In genomic region chr12:110126557-110126956, GRCh38 we compare ENCODE assay signal across 21 cellular contexts. TPM values are rescaled to one million over a fixed set of nuclear protein-coding genes. Genes with fewer than 3 reads are reported as not detected.
DNase-seq lines count a peak whose midpoint lies in the region; ATAC-seq and TF ChIP-seq lines count a peak whose summit lies in the region.
"Had no signal": no experiment of that assay in that cellular context is flagged by ENCODE, and none has a peak within 500 bp of the region (broad histone marks: within the 10 kb centered on the region; RNA-seq: fewer than 3 reads in every experiment).

No MANE protein-coding gene starts in this region.

- no peak overlapping the region for H4K91ac ChIP-seq in mesenchymal stem cell (ENCODE audit: low read length)

- H3K9me3 Mint-ChIP-seq in activated naive CD4-positive, alpha-beta T cell treated with anti-CD3 and anti-CD28 coated beads, Interleukin-2, amount 50 U/mL, for 24 hours, result no peaks in the 10 kb centered on the region
- H3K9me3 Mint-ChIP-seq in activated CD4-positive, alpha-beta memory T cell treated with anti-CD3 and anti-CD28 coated beads, Interleukin-2, amount 10 ng/mL, durations not matched to agents 7 days and 5 days, result no peaks in the 10 kb centered on the region
- H3K9me3 Mint-ChIP-seq: IgD-negative memory B cell had no signal

- no peak overlapping the region for H2BK5ac ChIP-seq in mesenchymal stem cell (ENCODE audit: low read depth, low read length, poor library complexity, severe bottlenecking)

- H2BK120ac ChIP-seq in mesenchymal stem cell (ENCODE audit: low read depth, low read length), result no peak overlapping the region

- 95% methylated on average over 3 of the region's 3 CpGs for WGBS in mesenchymal stem cell
- 93 to 94% methylated on average over 3 of the region's 3 CpGs for WGBS in sigmoid colon, 2 donors

- ATAC-seq in T-helper 17 cell, result no peak
- ATAC-seq: activated CD4-positive, CD25-positive, alpha-beta regulatory T cell treated with anti-CD3 and anti-CD28 coated beads, Interleukin-2, amount 50 U/mL, for 24 hours; activated CD8-positive, alpha-beta T cell treated with anti-CD3 and anti-CD28 coated beads, Interleukin-2, amount 10 ng/mL, durations not matched to agents 7 days and 5 days had no signal

- H2BK15ac ChIP-seq in mesenchymal stem cell (ENCODE audit: low read depth, poor library complexity, severe bottlenecking), result no peak overlapping the region

- H3K23ac ChIP-seq in mesenchymal stem cell (ENCODE audit: low read length in 2 of 2), result peak overlapping the region in 1 of 2 experiments; percentile 89

- no peak overlapping the region for H3K14ac ChIP-seq in mesenchymal stem cell (ENCODE audit: low read length in 2 of 2)

- H2BK12ac ChIP-seq in mesenchymal stem cell (ENCODE audit: low read length in 2 of 2), result no peak overlapping the region

- no peak overlapping the region for H2AFZ ChIP-seq in mesenchymal stem cell (ENCODE audit: low read depth, low read length)

- peak overlapping the region in 1 of 2 experiments; percentile 79 for H3K4ac ChIP-seq in mesenchymal stem cell (ENCODE audit: low read depth in 1 of 2, low read length in 2 of 2)

- CTCF ChIA-PET in activated CD4-positive, alpha-beta memory T cell treated with anti-CD3 and anti-CD28 coated beads, Interleukin-2, amount 10 ng/mL, durations not matched to agents 7 days and 5 days (lab: Charles Lee), result no interaction called here

- H3K9me3 ChIP-seq in T-helper 17 cell (ENCODE audit: control insufficient read depth, low read length, poor library complexity, severe bottlenecking) (no peaks in the 10 kb centered on the region), mesenchymal stem cell (ENCODE audit: control insufficient read depth, low read length) (no peaks in the 10 kb centered on the region), sigmoid colon (no peaks in the 10 kb centered on the region), SJCRH30 (replicated peaks) (no peaks in the 10 kb centered on the region), colonic mucosa (no peaks in the 10 kb centered on the region)
- H3K9me3 ChIP-seq: uterus had no signal

- TF ChIP-seq CTCF in sigmoid colon (IDR thresholded peaks at IDR 0.05), result no peak
- TF ChIP-seq CTCF in colonic mucosa (IDR thresholded peaks at IDR 0.05), result no peak

- H3K27me3 Mint-ChIP-seq in activated naive CD4-positive, alpha-beta T cell treated with anti-CD3 and anti-CD28 coated beads, Interleukin-2, amount 50 U/mL, for 24 hours, result no peaks in the 10 kb centered on the region
- H3K27me3 Mint-ChIP-seq in T-helper 17 cell, result no peaks in the 10 kb centered on the region
- peaks cover 23% of the 10 kb centered on the region for H3K27me3 Mint-ChIP-seq in activated CD4-positive, alpha-beta memory T cell treated with anti-CD3 and anti-CD28 coated beads, Interleukin-2, amount 10 ng/mL, durations not matched to agents 7 days and 5 days
- H3K27me3 Mint-ChIP-seq: IgD-negative memory B cell had no signal

- H3K27me3 ChIP-seq in mesenchymal stem cell (ENCODE audit: control insufficient read depth in 1 of 2, insufficient read depth in 1 of 2, low read length in 2 of 2) (peaks cover 0 to 8% of the 10 kb centered on the region in 2 experiments), sigmoid colon (no peaks in the 10 kb centered on the region), SJCRH30 (no peaks in the 10 kb centered on the region), colonic mucosa (no peaks in the 10 kb centered on the region)
- H3K27me3 ChIP-seq: uterus had no signal

- no peak overlapping the region for H3K4me2 ChIP-seq in mesenchymal stem cell (ENCODE audit: low read length, poor library complexity, severe bottlenecking)

- no peak overlapping the region for H4K8ac ChIP-seq in mesenchymal stem cell (ENCODE audit: low read length)

- DNase-seq in activated naive CD4-positive, alpha-beta T cell (lab: John Stamatoyannopoulos, UW), result no peak
- DNase-seq in T-helper 17 cell, result no peak
- no peak for DNase-seq in mesenchymal stem cell
- no peak for DNase-seq in sigmoid colon
- DNase-seq in SJCRH30, result no peak
- no peak for DNase-seq in activated CD4-positive, alpha-beta memory T cell treated with anti-CD3 and anti-CD28 coated beads, Interleukin-2, amount 10 ng/mL, durations not matched to agents 7 days and 5 days
- DNase-seq in colonic mucosa, result no peak
- DNase-seq: activated CD8-positive, alpha-beta T cell treated with anti-CD3 and anti-CD28 coated beads, Interleukin-2, amount 10 ng/mL, durations not matched to agents 7 days and 5 days; activated effector memory CD4-positive, alpha-beta T cell treated with anti-CD3 and anti-CD28 coated beads, Interleukin-2, amount 50 U/mL, for 16 hours; activated T-cell treated with anti-CD3 and anti-CD28 coated beads for 4 hours; NCI-H2029 treated with DMSO at 0.1 percent for 48 hours; NCI-H226; SHP77; stimulated activated CD4-positive, alpha-beta T cell treated with anti-CD3 and anti-CD28 coated beads, Interleukin-4, amount 100 ng/mL, for 24 hours; stimulated activated naive CD4-positive, alpha-beta T cell; T-helper 1 cell; uterus had no signal

- no peaks in the 10 kb centered on the region for H3K4me1 Mint-ChIP-seq in activated naive CD4-positive, alpha-beta T cell treated with anti-CD3 and anti-CD28 coated beads, Interleukin-2, amount 50 U/mL, for 24 hours
- peaks cover 8% of the 10 kb centered on the region for H3K4me1 Mint-ChIP-seq in T-helper 17 cell
- H3K4me1 Mint-ChIP-seq in activated CD4-positive, alpha-beta memory T cell treated with anti-CD3 and anti-CD28 coated beads, Interleukin-2, amount 10 ng/mL, durations not matched to agents 7 days and 5 days, result peaks cover 8% of the 10 kb centered on the region

- H3K4me3 Mint-ChIP-seq in activated naive CD4-positive, alpha-beta T cell treated with anti-CD3 and anti-CD28 coated beads, Interleukin-2, amount 50 U/mL, for 24 hours, result no peak overlapping the region
- peak overlapping the region; percentile 52 for H3K4me3 Mint-ChIP-seq in T-helper 17 cell
- no peak overlapping the region for H3K4me3 Mint-ChIP-seq in activated CD4-positive, alpha-beta memory T cell treated with anti-CD3 and anti-CD28 coated beads, Interleukin-2, amount 10 ng/mL, durations not matched to agents 7 days and 5 days
- H3K4me3 Mint-ChIP-seq: activated CD8-positive, alpha-beta T cell treated with anti-CD3 and anti-CD28 coated beads, Interleukin-2, amount 10 ng/mL, durations not matched to agents 7 days and 5 days had no signal

- TF ChIP-seq POLR2A in sigmoid colon (IDR thresholded peaks at IDR 0.05), result no peak

- POLR2A ChIA-PET in activated CD4-positive, alpha-beta memory T cell treated with anti-CD3 and anti-CD28 coated beads, Interleukin-2, amount 10 ng/mL, durations not matched to agents 7 days and 5 days (lab: Charles Lee), result no interaction called here

- peaks cover 14% of the 10 kb centered on the region for H3K79me1 ChIP-seq in mesenchymal stem cell (replicated peaks; ENCODE audit: low read length, poor library complexity, severe bottlenecking)

- H3K36me3 Mint-ChIP-seq in activated naive CD4-positive, alpha-beta T cell treated with anti-CD3 and anti-CD28 coated beads, Interleukin-2, amount 50 U/mL, for 24 hours, result no peaks in the 10 kb centered on the region
- no peaks in the 10 kb centered on the region for H3K36me3 Mint-ChIP-seq in T-helper 17 cell (ENCODE audit: low read depth)
- no peaks in the 10 kb centered on the region for H3K36me3 Mint-ChIP-seq in activated CD4-positive, alpha-beta memory T cell treated with anti-CD3 and anti-CD28 coated beads, Interleukin-2, amount 10 ng/mL, durations not matched to agents 7 days and 5 days (ENCODE audit: low read depth)
- H3K36me3 Mint-ChIP-seq: IgD-negative memory B cell had no signal

- intact Hi-C loops in sigmoid colon (cut with DNase I), result no loop called here
- intact Hi-C loops in colonic mucosa (cut with DNase I), result no loop called here

- peaks cover 6 to 31% of the 10 kb centered on the region in 2 experiments for H3K36me3 ChIP-seq in mesenchymal stem cell (ENCODE audit: control insufficient read depth in 1 of 2, insufficient read depth in 2 of 2, low read depth in 1 of 2, low read length in 2 of 2)
- H3K36me3 ChIP-seq in sigmoid colon, result peaks cover 0 to 30% (median 2%) of the 10 kb centered on the region in 4 donors
- H3K36me3 ChIP-seq in SJCRH30, result peaks cover under 1% of the 10 kb centered on the region; the same call in 1 of the 2 replicates
- no peaks in the 10 kb centered on the region for H3K36me3 ChIP-seq in colonic mucosa
- H3K36me3 ChIP-seq: uterus had no signal

- H2AK5ac ChIP-seq in mesenchymal stem cell (ENCODE audit: low read length, severe bottlenecking), result no peak overlapping the region

- H3K9ac ChIP-seq in mesenchymal stem cell (ENCODE audit: low read length) (peak overlapping the region; percentile 19), colonic mucosa (ENCODE audit: low read depth in 2 of 2, low read length in 2 of 2) (no peak overlapping the region)

- H3K18ac ChIP-seq in mesenchymal stem cell (ENCODE audit: low read depth in 1 of 2, low read length in 2 of 2), result no peak overlapping the region

- peak overlapping the region; percentile 57 for H3K27ac Mint-ChIP-seq in activated naive CD4-positive, alpha-beta T cell treated with anti-CD3 and anti-CD28 coated beads, Interleukin-2, amount 50 U/mL, for 24 hours
- H3K27ac Mint-ChIP-seq in T-helper 17 cell, result peak overlapping the region; percentile 84
- no peak overlapping the region for H3K27ac Mint-ChIP-seq in activated CD4-positive, alpha-beta memory T cell treated with anti-CD3 and anti-CD28 coated beads, Interleukin-2, amount 10 ng/mL, durations not matched to agents 7 days and 5 days
- H3K27ac Mint-ChIP-seq: activated CD8-positive, alpha-beta T cell treated with anti-CD3 and anti-CD28 coated beads, Interleukin-2, amount 10 ng/mL, durations not matched to agents 7 days and 5 days had no signal

- H3K27ac ChIP-seq in mesenchymal stem cell (ENCODE audit: low read length, poor library complexity, severe bottlenecking) (no peak overlapping the region), sigmoid colon (peak overlapping the region in 3 of 4 donors; percentile 19 to 35 (median 20)), SJCRH30 (no peak overlapping the region), colonic mucosa (no peak overlapping the region)
- H3K27ac ChIP-seq: uterus had no signal

- H3K4me1 ChIP-seq in mesenchymal stem cell (ENCODE audit: control insufficient read depth, insufficient read depth, low read depth, low read length) (peaks cover 1% of the 10 kb centered on the region), sigmoid colon (peaks cover 0 to 37% (median 16%) of the 10 kb centered on the region in 4 donors), SJCRH30 (peaks cover 3% of the 10 kb centered on the region; the same call in 1 of the 2 replicates), colonic mucosa (no peaks in the 10 kb centered on the region)
- H3K4me1 ChIP-seq: uterus had no signal

- no peak for TF ChIP-seq EP300 in sigmoid colon (IDR thresholded peaks at IDR 0.05)

- H3K4me3 ChIP-seq in mesenchymal stem cell (ENCODE audit: insufficient read depth in 1 of 2, low read depth in 1 of 2, low read length in 2 of 2) (no peak overlapping the region), sigmoid colon (no peak overlapping the region), SJCRH30 (no peak overlapping the region), colonic mucosa (no peak overlapping the region)
- H3K4me3 ChIP-seq: lung, uterus had no signal

RNA-seq across cellular contexts. Expression of gene IFT81, which starts 2.4 kb away (rescaled TPM):
- under 1 TPM; 0.42 to 0.86 TPM for total RNA-seq in T-helper 17 cell
- polyA plus RNA-seq in mesenchymal stem cell (2013, experiment 1 of 2), result 10.9 TPM
- polyA plus RNA-seq in mesenchymal stem cell (2013, experiment 2 of 2), result 10.4 TPM
- 10 to 100 TPM; 20.4 to 42.7 (median 37.0) TPM for total RNA-seq in sigmoid colon
- 1 to 10 TPM; 1.8 to 4.1 (median 3.0) TPM for polyA plus RNA-seq in sigmoid colon
- total RNA-seq in SJCRH30 (2014; rRNA removed; shearing (Covaris generic)), result 15.5 and 16.9 TPM in 2 replicates
- total RNA-seq in activated CD4-positive, alpha-beta memory T cell treated with anti-CD3 and anti-CD28 coated beads, Interleukin-2, amount 10 ng/mL, durations not matched to agents 7 days and 5 days, result 1 to 10 TPM; 2.0 to 2.6 TPM
- total RNA-seq in colonic mucosa, result 1 to 10 TPM; 4.2 to 5.3 TPM

Comparison
In these comparisons a context has a peak if more than half of its experiments do, and no peak if none do; other contexts are left out.
1. H3K27ac ChIP-seq: peak in sigmoid colon (3 of 4); none in mesenchymal stem cell (single experiment), SJCRH30 (single experiment) and colonic mucosa (single experiment).